8 cellular contexts compared by ENCODE assay signal in genomic region chr14:91396959-91397815, GRCh38. TPM values are rescaled to one million over a fixed set of nuclear protein-coding genes. Genes with fewer than 3 reads are reported as not detected.
DNase-seq lines count a peak whose midpoint lies in the region; ATAC-seq and TF ChIP-seq lines count a peak whose summit lies in the region.

No MANE protein-coding gene starts in this region.

- no peak for TF ChIP-seq CTCF in left ventricle myocardium inferior (IDR thresholded peaks at IDR 0.05; ENCODE audit: borderline replicate concordance)

- H3K9me3 ChIP-seq in left ventricle myocardium inferior (replicated peaks) (no peaks in the 10 kb centered on the region), duodenal mucosa (ENCODE audit: control insufficient read depth in 1 of 2, low read length in 2 of 2) (no peaks in the 10 kb centered on the region)

- peak; percentile 74 for DNase-seq in Right ventricle myocardium inferior (ENCODE audit: missing footprints)
- no peak for DNase-seq in left ventricle myocardium inferior
- DNase-seq in SW480 (ENCODE audit: low spot score), result peak; percentile 31
- peak; percentile 38 to 63 for DNase-seq in stimulated activated CD4-positive, alpha-beta T cell treated with anti-CD3 and anti-CD28 coated beads, Interleukin-12 subunit alpha, Interleukin-12 subunit beta, amount 100 ng/mL, for 24 hours (ENCODE audit: low read depth in 2 of 2)
- no peak for DNase-seq in hypothalamus (lab: John Stamatoyannopoulos, UW)
- no peak for DNase-seq in nucleus accumbens (lab: John Stamatoyannopoulos, UW)

- H3K4me1 ChIP-seq in left ventricle myocardium inferior, result peaks cover 48% of the 10 kb centered on the region
- H3K4me1 ChIP-seq in duodenal mucosa (ENCODE audit: control insufficient read depth in 1 of 2, insufficient read depth in 2 of 2, low read length in 2 of 2), result peaks cover 50 to 62% of the 10 kb centered on the region in 2 donors

- peak overlapping the region in 1 of 2 donors; percentile 50 for H3K9ac ChIP-seq in duodenal mucosa (ENCODE audit: low read depth in 1 of 2, low read length in 2 of 2)

- peaks cover 93% of the 10 kb centered on the region for H3K27me3 ChIP-seq in left ventricle myocardium inferior (ENCODE audit: low read depth)
- H3K27me3 ChIP-seq in duodenal mucosa (ENCODE audit: control insufficient read depth in 1 of 2, insufficient read depth in 2 of 2, low read length in 2 of 2), result no peaks in the 10 kb centered on the region

- intact Hi-C loops in Right ventricle myocardium inferior (cut with DNase I), result no loop called here
- intact Hi-C loops in left ventricle myocardium inferior (cut with micrococcal nuclease), result no loop called here

- H3K4me3 ChIP-seq in left ventricle myocardium inferior (no peak overlapping the region), duodenal mucosa (ENCODE audit: low read depth in 1 of 2, low read length in 2 of 2) (peak overlapping the region; percentile 40 to 51)

- H3K27ac ChIP-seq in left ventricle myocardium inferior (replicated peaks), result no peak overlapping the region
- H3K27ac ChIP-seq in duodenal mucosa (ENCODE audit: low read depth, low read length), result peak overlapping the region; percentile 46

- H3K36me3 ChIP-seq in left ventricle myocardium inferior (no peaks in the 10 kb centered on the region), duodenal mucosa (ENCODE audit: control insufficient read depth in 1 of 2, insufficient read depth in 2 of 2, low read length in 2 of 2) (no peaks in the 10 kb centered on the region)

- peak; percentile 22 for ATAC-seq in Right ventricle myocardium inferior
- peak; percentile 52 for ATAC-seq in HG03196 (IDR thresholded peaks at IDR 0.05; ENCODE audit: unreplicated experiment)

RNA-seq across cellular contexts. Expression of gene CCDC88C, which starts 20.4 kb away (rescaled TPM):
- total RNA-seq in Right ventricle myocardium inferior (3.6 TPM), left ventricle myocardium inferior (2.8 TPM)

Comparison
In these comparisons a context has a peak if more than half of its experiments do, and no peak if none do; other contexts are left out.
1. DNase-seq: peak in Right ventricle myocardium inferior (single experiment), SW480 (single experiment) and stimulated activated CD4-positive, alpha-beta T cell treated with anti-CD3 and anti-CD28 coated beads, Interleukin-12 subunit alpha, Interleukin-12 subunit beta, amount 100 ng/mL, for 24 hours (2 of 2); none in left ventricle myocardium inferior (single experiment), hypothalamus (0 of 51) and nucleus accumbens (0 of 56).